8 cellular contexts compared by ENCODE assay signal in genomic region chr6:41896280-41896679, GRCh38. TPM values are rescaled to one million over a fixed set of nuclear protein-coding genes. Genes with fewer than 3 reads are reported as not detected.
DNase-seq lines count a peak whose midpoint lies in the region; ATAC-seq and TF ChIP-seq lines count a peak whose summit lies in the region.

No MANE protein-coding gene starts in this region.

- H3K4me1 ChIP-seq in DND-41 (ENCODE audit: insufficient read depth, low read length) (peaks cover 50% of the 10 kb centered on the region), MM.1S (ENCODE audit: low read length) (peaks cover 9% of the 10 kb centered on the region), neutrophil (ENCODE audit: control insufficient read depth in 1 of 2, insufficient read depth in 1 of 2, low read depth in 1 of 2, low read length in 1 of 2) (peaks cover 34% of the 10 kb centered on the region in 2 experiments), thyroid gland (peaks cover 9 to 16% of the 10 kb centered on the region in 2 donors)

- intact Hi-C loops in thyroid gland (cut with DNase I) = no loop called here

- 52 to 60% methylated on average over 3 of the region's 3 CpGs for WGBS in thyroid gland, 2 donors

- no peak for TF ChIP-seq POLR2A in thyroid gland (IDR thresholded peaks at IDR 0.05)

- no peak for TF ChIP-seq CTCF in DND-41 (IDR thresholded peaks at IDR 0.05; ENCODE audit: borderline replicate concordance, extremely low read depth, low read length, poor library complexity, severe bottlenecking)
- TF ChIP-seq CTCF in MM.1S (IDR thresholded peaks at IDR 0.05; ENCODE audit: low read length) = no peak
- TF ChIP-seq CTCF in neutrophil (IDR thresholded peaks at IDR 0.05) = no peak
- no peak for TF ChIP-seq CTCF in thyroid gland (IDR thresholded peaks at IDR 0.05)
- no peak for TF ChIP-seq CTCF in GM20000 (IDR thresholded peaks at IDR 0.05; ENCODE audit: extremely low read depth, missing control alignments)

- peaks cover 14% of the 10 kb centered on the region for H3F3A ChIP-seq in MM.1S (ENCODE audit: insufficient read depth, low read length)

- H3K27ac ChIP-seq in DND-41 (ENCODE audit: low read length) (peak overlapping the region; percentile 78), MM.1S (ENCODE audit: low read length) (peak overlapping the region; percentile 84), neutrophil (peak overlapping the region; percentile 85), thyroid gland (peak overlapping the region in 1 of 3 donors; percentile 65)

- H4K20me1 ChIP-seq in DND-41 (ENCODE audit: insufficient read depth, low read length) = no peaks in the 10 kb centered on the region
- no peaks in the 10 kb centered on the region for H4K20me1 ChIP-seq in MM.1S (ENCODE audit: insufficient read depth, low read length)

- no peaks in the 10 kb centered on the region for H3K27me3 ChIP-seq in DND-41 (ENCODE audit: insufficient read depth, low read length, poor library complexity)
- H3K27me3 ChIP-seq in MM.1S (replicated peaks; ENCODE audit: insufficient read depth, low read length) = no peaks in the 10 kb centered on the region
- H3K27me3 ChIP-seq in neutrophil = peaks cover 15% of the 10 kb centered on the region
- no peaks in the 10 kb centered on the region for H3K27me3 ChIP-seq in thyroid gland

- H3K4me3 ChIP-seq in DND-41 (ENCODE audit: low read depth in 1 of 2, low read length in 2 of 2) (peak overlapping the region; percentile 54 to 93; a peak in 3 of 4 replicates), MM.1S (ENCODE audit: low read length) (peak overlapping the region; percentile 72), neutrophil (ENCODE audit: low read depth in 1 of 2, low read length in 1 of 2) (peak overlapping the region; percentile 89 to 91), thyroid gland (replicated peaks in 1 of 3) (peak overlapping the region in 1 of 3 donors; percentile 49)

- H3K4me2 ChIP-seq in DND-41 (ENCODE audit: insufficient read depth, low read length) (peak overlapping the region; percentile 84), MM.1S (ENCODE audit: low read depth, low read length) (peak overlapping the region; percentile 76)

- no peaks in the 10 kb centered on the region for H3K9me2 ChIP-seq in MM.1S (replicated peaks; ENCODE audit: insufficient read depth, low read length)

- peak overlapping the region; percentile 85 for H3K9ac ChIP-seq in DND-41 (ENCODE audit: low read depth, low read length)
- peak overlapping the region; percentile 70 for H3K9ac ChIP-seq in MM.1S (ENCODE audit: low read length)

- H3K9me3 ChIP-seq in DND-41 (ENCODE audit: insufficient read depth, low read length, severe bottlenecking) = no peaks in the 10 kb centered on the region
- H3K9me3 ChIP-seq in MM.1S (replicated peaks; ENCODE audit: insufficient read depth, low read length) = no peaks in the 10 kb centered on the region
- no peaks in the 10 kb centered on the region for H3K9me3 ChIP-seq in neutrophil
- no peaks in the 10 kb centered on the region for H3K9me3 ChIP-seq in thyroid gland

- no peak for DNase-seq in DND-41
- DNase-seq in MM.1S = no peak
- DNase-seq in dedifferentiated amniotic fluid mesenchymal stem cell (ENCODE audit: extremely low spot score) = peak; percentile 4
- DNase-seq in effector CD4-positive, alpha-beta T cell = no peak
- DNase-seq in thyroid gland = no peak
- no peak for DNase-seq in GM20000 (ENCODE audit: low spot score)
- no peak for DNase-seq in EL

- no peak for ATAC-seq in DND-41 (ENCODE audit: insufficient read depth, low read depth)

- peaks cover 37% of the 10 kb centered on the region for H3K79me2 ChIP-seq in DND-41 (ENCODE audit: insufficient read depth, low read length)
- peaks cover 34% of the 10 kb centered on the region for H3K79me2 ChIP-seq in MM.1S (ENCODE audit: low read length)

- H2AFZ ChIP-seq in DND-41 (ENCODE audit: low read depth, low read length) (peak overlapping the region; percentile 75), MM.1S (ENCODE audit: low read length) (peak overlapping the region; percentile 46; the same call in 1 of the 2 replicates)

- H3K36me3 ChIP-seq in DND-41 (ENCODE audit: insufficient read depth, low read length) (no peaks in the 10 kb centered on the region; the same call in 1 of the 2 replicates), MM.1S (replicated peaks; ENCODE audit: insufficient read depth, low read length) (no peaks in the 10 kb centered on the region), neutrophil (no peaks in the 10 kb centered on the region), thyroid gland (no peaks in the 10 kb centered on the region)

RNA-seq across cellular contexts. Expression of gene USP49, which starts 1.1 kb away (rescaled TPM):
- total RNA-seq in thyroid gland = 10 to 100 TPM in 3 of 4 donors, 1 to 10 TPM in 1; 9.8 to 17.5 (median 13.8) TPM

RNA-seq across cellular contexts. Expression of gene MED20, which starts 24.7 kb away (rescaled TPM):
- total RNA-seq in thyroid gland = 10 to 100 TPM; 20.6 to 27.1 (median 24.3) TPM

RNA-seq across cellular contexts. Expression of gene BYSL, which starts 25.0 kb away (rescaled TPM):
- 1 to 10 TPM; 2.8 to 6.1 (median 4.2) TPM for total RNA-seq in thyroid gland

RNA-seq across cellular contexts. Expression of gene CCND3, which starts 45.3 kb away (rescaled TPM):
- 100 to 1,000 TPM; 103 to 204 (median 166) TPM for total RNA-seq in thyroid gland
